ENCODE assay signal across 8 cellular contexts in the genomic region with DNA sequence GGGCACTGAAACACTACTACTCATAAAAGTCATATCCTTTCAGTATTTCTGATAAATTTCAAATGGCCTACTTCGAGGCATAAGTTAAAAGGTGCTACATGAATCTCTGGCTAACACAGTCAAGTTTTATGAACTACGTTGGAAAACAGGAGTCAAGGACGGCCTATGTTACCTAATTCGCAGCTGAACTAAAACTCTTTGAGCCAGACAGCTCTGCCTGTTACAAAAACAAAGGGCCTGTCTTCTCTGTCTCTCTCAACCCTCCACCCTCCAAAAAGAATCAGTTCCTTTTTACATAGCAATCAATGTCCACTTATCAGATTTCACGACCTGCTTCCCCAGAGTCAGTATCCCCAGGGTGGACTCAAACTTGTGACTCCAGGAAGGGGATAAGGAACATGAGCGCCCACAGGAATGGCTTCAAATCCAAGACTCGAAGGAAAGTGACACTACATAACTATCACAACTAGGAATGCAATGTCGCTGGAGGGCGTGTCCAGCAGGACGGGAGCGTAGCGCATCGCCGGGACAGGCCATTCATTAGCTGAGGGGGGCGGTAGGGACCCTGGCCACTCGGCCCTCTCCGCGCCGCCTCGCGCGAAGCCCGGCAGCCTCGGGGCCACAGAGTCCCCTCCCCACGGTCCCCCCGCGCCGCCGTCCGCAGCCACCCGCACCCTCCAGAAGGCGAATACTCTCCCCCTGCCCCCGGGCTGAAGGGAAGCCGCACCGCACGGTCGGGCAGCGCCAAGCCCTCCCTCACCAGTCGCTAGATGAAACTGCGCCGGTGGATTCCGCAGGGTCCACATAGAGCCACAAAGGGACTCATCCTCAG. TPM values are rescaled to one million over a fixed set of nuclear protein-coding genes. Genes with fewer than 3 reads are reported as not detected.
DNase-seq lines count a peak whose midpoint lies in the region; ATAC-seq and TF ChIP-seq lines count a peak whose summit lies in the region.

No MANE protein-coding gene starts in this region.

- H3K9me3 Mint-ChIP-seq in osteocyte (ENCODE audit: unreplicated experiment), result no peaks in the 10 kb centered on the region

- TF ChIP-seq CTCF in osteocyte (IDR thresholded peaks at IDR 0.05), result peak; percentile 5

- H3K36me3 Mint-ChIP-seq in osteocyte (ENCODE audit: unreplicated experiment), result no peaks in the 10 kb centered on the region

- peak overlapping the region; percentile 94 for H3K4me3 Mint-ChIP-seq in osteocyte (ENCODE audit: unreplicated experiment)

- intact Hi-C loops in cardiac septum (cut with DNase I), result loop anchor here (10.0 kb wide), 1 partner anchor 948 kb away; a partner anchor contains a TSS

- ATAC-seq in GM18868 (IDR thresholded peaks at IDR 0.05; ENCODE audit: unreplicated experiment) (peak; percentile 65), HG03066 (IDR thresholded peaks at IDR 0.05; ENCODE audit: low read depth, unreplicated experiment) (peak; percentile 36)

- H3K4me1 Mint-ChIP-seq in osteocyte (ENCODE audit: unreplicated experiment), result peaks cover 36% of the 10 kb centered on the region

- DNase-seq in CMK (ENCODE audit: low read depth), result peak; percentile 48
- peak; percentile 37 for DNase-seq in NCI-H2227 treated with DMSO at 0.1 percent for 48 hours (lab: John Stamatoyannopoulos, UW)
- peak; percentile 1 for DNase-seq in activated naive CD8-positive, alpha-beta T cell treated with anti-CD3 and anti-CD28 coated beads, Interleukin-2, amount 50 U/mL, for 16 hours (ENCODE audit: low read depth, low spot score)
- peak; percentile 80 for DNase-seq in cardiac septum (ENCODE audit: low spot score)
- DNase-seq in osteocyte (ENCODE audit: extremely low spot score, unreplicated experiment), result no peak
- no peak for DNase-seq in middle frontal gyrus (ENCODE audit: extremely low spot score, low spot score)

- H3K27me3 Mint-ChIP-seq in osteocyte (ENCODE audit: unreplicated experiment), result no peaks in the 10 kb centered on the region

- peak overlapping the region; percentile 99 for H3K27ac Mint-ChIP-seq in osteocyte (ENCODE audit: unreplicated experiment)

RNA-seq across cellular contexts. Expression of a gene that starts 0.5 kb away (rescaled TPM):
- total RNA-seq in cardiac septum (36.5 TPM), osteocyte (28.0 TPM in 2 replicates)

Comparison
In these comparisons a context has a peak if more than half of its experiments do, and no peak if none do; other contexts are left out.
1. DNase-seq: peak in CMK (single experiment), NCI-H2227 treated with DMSO at 0.1 percent for 48 hours (single experiment), activated naive CD8-positive, alpha-beta T cell treated with anti-CD3 and anti-CD28 coated beads, Interleukin-2, amount 50 U/mL, for 16 hours (single experiment) and cardiac septum (single experiment); none in osteocyte (single experiment) and middle frontal gyrus (single experiment).